ENCODE assay signal across 2 cellular contexts in the genomic region with DNA sequence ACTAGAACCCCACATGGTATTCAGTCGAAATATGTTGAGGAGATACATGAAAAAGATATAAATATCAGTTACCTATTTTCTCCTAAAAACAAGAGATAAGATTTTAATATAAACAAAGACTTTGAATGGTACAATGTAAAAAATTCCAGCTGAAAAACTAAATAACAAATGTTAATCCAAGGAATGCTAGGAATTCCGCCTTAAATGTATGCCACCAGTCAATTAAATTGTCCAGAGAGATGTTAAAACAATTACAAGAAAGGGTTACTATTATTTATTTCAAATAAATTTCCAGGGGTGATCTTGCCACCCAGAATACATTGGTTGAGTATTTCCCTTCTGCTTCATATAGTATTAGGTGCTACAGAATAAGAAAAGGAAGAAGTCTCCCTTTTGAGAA.
TF ChIP-seq lines count a peak whose summit lies in the region.

No MANE protein-coding gene starts in this region.

TF ChIP-seq in A549, 52 proteins besides CTCF, POLR2A, EP300 and RAD21 (continued from another document):
- TF ChIP-seq, protein P1, sequence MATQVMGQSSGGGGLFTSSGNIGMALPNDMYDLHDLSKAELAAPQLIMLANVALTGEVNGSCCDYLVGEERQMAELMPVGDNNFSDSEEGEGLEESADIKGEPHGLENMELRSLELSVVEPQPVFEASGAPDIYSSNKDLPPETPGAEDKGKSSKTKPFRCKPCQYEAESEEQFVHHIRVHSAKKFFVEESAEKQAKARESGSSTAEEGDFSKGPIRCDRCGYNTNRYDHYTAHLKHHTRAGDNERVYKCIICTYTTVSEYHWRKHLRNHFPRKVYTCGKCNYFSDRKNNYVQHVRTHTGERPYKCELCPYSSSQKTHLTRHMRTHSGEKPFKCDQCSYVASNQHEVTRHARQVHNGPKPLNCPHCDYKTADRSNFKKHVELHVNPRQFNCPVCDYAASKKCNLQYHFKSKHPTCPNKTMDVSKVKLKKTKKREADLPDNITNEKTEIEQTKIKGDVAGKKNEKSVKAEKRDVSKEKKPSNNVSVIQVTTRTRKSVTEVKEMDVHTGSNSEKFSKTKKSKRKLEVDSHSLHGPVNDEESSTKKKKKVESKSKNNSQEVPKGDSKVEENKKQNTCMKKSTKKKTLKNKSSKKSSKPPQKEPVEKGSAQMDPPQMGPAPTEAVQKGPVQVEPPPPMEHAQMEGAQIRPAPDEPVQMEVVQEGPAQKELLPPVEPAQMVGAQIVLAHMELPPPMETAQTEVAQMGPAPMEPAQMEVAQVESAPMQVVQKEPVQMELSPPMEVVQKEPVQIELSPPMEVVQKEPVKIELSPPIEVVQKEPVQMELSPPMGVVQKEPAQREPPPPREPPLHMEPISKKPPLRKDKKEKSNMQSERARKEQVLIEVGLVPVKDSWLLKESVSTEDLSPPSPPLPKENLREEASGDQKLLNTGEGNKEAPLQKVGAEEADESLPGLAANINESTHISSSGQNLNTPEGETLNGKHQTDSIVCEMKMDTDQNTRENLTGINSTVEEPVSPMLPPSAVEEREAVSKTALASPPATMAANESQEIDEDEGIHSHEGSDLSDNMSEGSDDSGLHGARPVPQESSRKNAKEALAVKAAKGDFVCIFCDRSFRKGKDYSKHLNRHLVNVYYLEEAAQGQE (IDR thresholded peaks at IDR 0.05) = no peak
- no peak for TF ChIP-seq ZNF302 (CRISPR knock-in tag; IDR thresholded peaks at IDR 0.05)
- TF ChIP-seq ESRRA (IDR thresholded peaks at IDR 0.05; ENCODE audit: borderline replicate concordance, low read length) = no peak
- TF ChIP-seq FOSL2 (IDR thresholded peaks at IDR 0.05) = no peak
- TF ChIP-seq FOSL2 (CRISPR knock-in tag; IDR thresholded peaks at IDR 0.05) = no peak
- no peak for TF ChIP-seq GATA3 (IDR thresholded peaks at IDR 0.05; ENCODE audit: borderline replicate concordance)
- no peak for TF ChIP-seq MYC (IDR thresholded peaks at IDR 0.05; ENCODE audit: borderline replicate concordance, low read length)
- TF ChIP-seq, protein P2, sequence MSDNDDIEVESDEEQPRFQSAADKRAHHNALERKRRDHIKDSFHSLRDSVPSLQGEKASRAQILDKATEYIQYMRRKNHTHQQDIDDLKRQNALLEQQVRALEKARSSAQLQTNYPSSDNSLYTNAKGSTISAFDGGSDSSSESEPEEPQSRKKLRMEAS (IDR thresholded peaks at IDR 0.05) = no peak
- TF ChIP-seq CHD4 (IDR thresholded peaks at IDR 0.05; ENCODE audit: borderline replicate concordance) = no peak
- TF ChIP-seq PHF8 (IDR thresholded peaks at IDR 0.05; ENCODE audit: borderline replicate concordance, low read depth) = no peak

TF ChIP-seq in HEK293, 187 proteins besides CTCF, POLR2A, EP300 and RAD21 (continued from another document):
- TF ChIP-seq, protein P3, sequence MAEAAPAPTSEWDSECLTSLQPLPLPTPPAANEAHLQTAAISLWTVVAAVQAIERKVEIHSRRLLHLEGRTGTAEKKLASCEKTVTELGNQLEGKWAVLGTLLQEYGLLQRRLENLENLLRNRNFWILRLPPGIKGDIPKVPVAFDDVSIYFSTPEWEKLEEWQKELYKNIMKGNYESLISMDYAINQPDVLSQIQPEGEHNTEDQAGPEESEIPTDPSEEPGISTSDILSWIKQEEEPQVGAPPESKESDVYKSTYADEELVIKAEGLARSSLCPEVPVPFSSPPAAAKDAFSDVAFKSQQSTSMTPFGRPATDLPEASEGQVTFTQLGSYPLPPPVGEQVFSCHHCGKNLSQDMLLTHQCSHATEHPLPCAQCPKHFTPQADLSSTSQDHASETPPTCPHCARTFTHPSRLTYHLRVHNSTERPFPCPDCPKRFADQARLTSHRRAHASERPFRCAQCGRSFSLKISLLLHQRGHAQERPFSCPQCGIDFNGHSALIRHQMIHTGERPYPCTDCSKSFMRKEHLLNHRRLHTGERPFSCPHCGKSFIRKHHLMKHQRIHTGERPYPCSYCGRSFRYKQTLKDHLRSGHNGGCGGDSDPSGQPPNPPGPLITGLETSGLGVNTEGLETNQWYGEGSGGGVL (tag by site-specific recombination; IDR thresholded peaks at IDR 0.05) = no peak
TF ChIP-seq in HEK293: peak in this region for 2.
